11 cellular contexts compared by ENCODE assay signal in the genomic region with DNA sequence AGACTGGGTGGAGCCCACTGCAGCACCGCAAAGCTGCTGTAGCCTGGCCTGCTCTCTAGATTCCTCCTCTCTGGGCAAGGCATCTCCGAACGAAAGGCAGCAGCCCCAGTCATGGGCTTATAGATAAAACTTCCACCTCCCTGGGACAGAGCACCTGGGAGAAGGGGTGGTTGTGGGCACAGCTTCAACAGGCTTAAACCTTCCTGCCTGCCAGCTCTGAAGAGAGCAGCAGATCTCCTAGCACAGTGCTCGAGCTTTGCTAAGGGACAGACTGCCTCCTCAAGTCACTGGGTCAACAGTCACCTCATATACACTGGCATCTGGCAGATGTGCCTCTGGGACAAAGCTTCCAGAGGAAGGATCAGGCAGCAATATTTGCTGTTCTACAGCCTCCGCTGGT.
"Had no signal": no experiment of that assay in that cellular context is flagged by ENCODE, and none has a peak within 500 bp of the region (broad histone marks: within the 10 kb centered on the region; RNA-seq: fewer than 3 reads in every experiment).

No MANE protein-coding gene starts in this region.

- H3K36me3 ChIP-seq: HAP-1 had no signal

- H3K4me3 ChIP-seq: GM23248, GM23338, HAP-1 had no signal

- H3K27ac ChIP-seq: GM23248 had no signal

- DNase-seq: GM23248, GOT3, H7, H9, HCEC 1CT, HFFc6 had no signal

- H3K4me1 Mint-ChIP-seq: GM23338, H9 had no signal

- H3K9me3 ChIP-seq: HAP-1 had no signal

- H2AFZ ChIP-seq: GM23248, GM23338 had no signal

- H3K27ac Mint-ChIP-seq: GM23338, H9, HFFc6 had no signal

- H3K9me3 Mint-ChIP-seq: HFFc6 had no signal

- ATAC-seq: GM23338, HCT116 had no signal

- H3K4me3 Mint-ChIP-seq: GM23338, H9, HFFc6 had no signal

- H3K4me1 ChIP-seq: HAP-1 had no signal

- FAIRE-seq: H1, H54 had no signal

- H3K9ac ChIP-seq: GM23248 had no signal

- H3K4me2 ChIP-seq: GM23338 had no signal
